25 cellular contexts compared by ENCODE assay signal in the genomic region with DNA sequence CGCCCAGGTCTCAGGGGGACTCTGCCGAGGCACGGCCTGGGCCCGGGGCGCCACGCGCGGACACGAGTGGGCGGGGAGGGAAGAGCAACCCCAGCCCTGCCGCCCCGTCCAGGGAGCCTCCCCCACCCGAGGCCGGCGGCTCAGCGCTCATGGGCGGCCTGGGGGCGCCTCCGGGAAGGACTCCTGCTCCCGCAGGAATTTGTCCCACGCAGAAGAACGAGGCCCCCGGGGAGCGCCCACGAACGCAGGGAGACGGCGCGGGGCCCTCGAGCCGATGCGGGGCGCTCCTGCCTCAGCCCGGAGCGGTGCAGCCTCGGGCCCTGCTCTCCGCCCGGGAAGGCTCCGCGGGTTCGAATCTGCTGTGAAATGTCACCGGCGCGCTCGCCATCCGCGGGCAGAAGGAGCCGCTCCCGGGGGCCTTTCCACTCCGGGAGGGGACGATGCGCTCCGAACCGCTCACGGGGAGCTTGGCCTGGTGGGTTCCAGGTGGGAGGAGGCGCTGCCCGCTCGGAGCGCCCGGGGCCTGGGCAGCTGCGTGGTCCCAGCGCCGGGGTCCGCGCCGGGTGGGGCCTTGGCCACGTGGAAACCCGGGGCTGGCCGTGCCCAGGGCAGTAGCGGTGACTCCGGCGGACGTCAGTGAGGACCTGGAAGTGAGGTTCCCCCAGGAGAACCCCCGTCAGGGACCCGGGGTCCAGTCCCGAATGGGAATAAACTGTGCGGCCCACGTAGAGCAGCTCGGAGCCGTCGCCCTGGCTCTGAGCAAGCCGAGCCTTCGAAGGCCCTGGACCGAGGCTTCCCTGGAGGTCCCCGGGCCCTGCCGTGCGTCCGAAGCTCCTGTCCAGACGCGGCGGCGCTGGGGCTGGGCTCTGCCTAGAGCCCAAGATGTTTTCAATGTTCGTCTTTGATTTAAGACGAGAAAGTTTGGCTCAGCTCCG. TPM values are rescaled to one million over a fixed set of nuclear protein-coding genes. Genes with fewer than 3 reads are reported as not detected.
DNase-seq lines count a peak whose midpoint lies in the region; ATAC-seq and TF ChIP-seq lines count a peak whose summit lies in the region.
"Had no signal": no experiment of that assay in that cellular context is flagged by ENCODE, and none has a peak within 500 bp of the region (broad histone marks: within the 10 kb centered on the region; RNA-seq: fewer than 3 reads in every experiment).

No MANE protein-coding gene starts in this region.

- no peaks in the 10 kb centered on the region for H4K20me1 ChIP-seq in H9 (ENCODE audit: control insufficient read depth, insufficient read depth, insufficient read length)

- H3K4me2 ChIP-seq in H9 (ENCODE audit: insufficient read depth, insufficient read length, low read length), result no peak overlapping the region

- H3K4me1 Mint-ChIP-seq in H9, result peaks cover 8 to 10% of the 10 kb centered on the region in 2 experiments; a peak in 3 of 4 replicates

- H2AFZ ChIP-seq in H9 (ENCODE audit: low read length), result no peak overlapping the region
- H2AFZ ChIP-seq: parathyroid adenoma had no signal

- no peak overlapping the region for H3K4me3 Mint-ChIP-seq in H9
- H3K4me3 Mint-ChIP-seq: natural killer cell treated with Interleukin-12 subunit alpha and Interleukin-12 subunit beta and Interleukin-15 and Interleukin-18, amount 100 ng/mL, for 72 hours had no signal

- peak overlapping the region in 1 of 2 donors; percentile 38 for H3K4me3 ChIP-seq in ascending aorta
- H3K4me3 ChIP-seq in tibial artery, result peak overlapping the region in 1 of 2 donors; percentile 3
- H3K4me3 ChIP-seq: coronary artery, lower lobe of right lung, right atrium auricular region, suprapubic skin had no signal

- no peak overlapping the region for H2BK15ac ChIP-seq in H9 (ENCODE audit: low read depth, low read length)

- H2BK120ac ChIP-seq in H9 (ENCODE audit: low read depth, low read length, poor library complexity, severe bottlenecking), result no peak overlapping the region

- no peaks in the 10 kb centered on the region for H3K23me2 ChIP-seq in H9 (ENCODE audit: insufficient read length, low read depth, low read length, poor library complexity, severe bottlenecking)

- no peak overlapping the region for H3K56ac ChIP-seq in H9 (ENCODE audit: insufficient read length, low read depth, low read length)

- no peak overlapping the region for H4K5ac ChIP-seq in H9 (ENCODE audit: insufficient read length, low read depth, low read length)

- no peak overlapping the region for H2BK12ac ChIP-seq in H9 (ENCODE audit: insufficient read length, low read depth, low read length)

- no peak overlapping the region for H3K14ac ChIP-seq in H9 (ENCODE audit: insufficient read depth, low read length)

- ATAC-seq in left lobe of liver, result no peak
- ATAC-seq: activated naive CD4-positive, alpha-beta T cell treated with anti-CD3 and anti-CD28 coated beads, Interleukin-2, amount 50 U/mL, for 72 hours; natural killer cell treated with Interleukin-12 subunit alpha and Interleukin-12 subunit beta and Interleukin-15 and Interleukin-18, amount 100 ng/mL, for 72 hours; Panc1 had no signal

- no peak overlapping the region for H3K18ac ChIP-seq in H9 (ENCODE audit: insufficient read length, low read depth, low read length)

- TF ChIP-seq CTCF in H9 (conservative IDR thresholded peaks at IDR 0.05) (no peak), ascending aorta (IDR thresholded peaks at IDR 0.05) (no peak), tibial artery (IDR thresholded peaks at IDR 0.05) (no peak)

- H2BK20ac ChIP-seq in H9 (ENCODE audit: low read depth, low read length, poor library complexity, severe bottlenecking), result no peak overlapping the region

- H3K4me1 ChIP-seq in H9 (ENCODE audit: insufficient read depth, low read length) (no peaks in the 10 kb centered on the region), ascending aorta (peaks cover 0 to 5% of the 10 kb centered on the region in 2 donors), tibial artery (peaks cover 0 to 25% (median 15%) of the 10 kb centered on the region in 4 donors)
- H3K4me1 ChIP-seq: parathyroid adenoma had no signal

- no peak overlapping the region for H3K9ac ChIP-seq in H9 (ENCODE audit: extremely low read depth, insufficient read length, low read length)
- H3K9ac ChIP-seq: parathyroid adenoma had no signal

- DNase-seq in H9 (peak; percentile 51), ascending aorta (ENCODE audit: low spot score in 2 of 2) (peak in 1 of 2 donors; percentile 68), left lobe of liver (ENCODE audit: low spot score) (peak; percentile 28), tibial artery (peak in 1 of 2 donors; percentile 83), ureter (ENCODE audit: low spot score) (no peak), COLO668 (lab: John Stamatoyannopoulos, UW; ENCODE audit: unreplicated experiment) (no peak), NCI-H1105 treated with DMSO at 0.1 percent for 48 hours (lab: John Stamatoyannopoulos, UW) (no peak)
- DNase-seq: activated CD4-positive, alpha-beta T cell treated with anti-CD3 and anti-CD28 coated beads, Interleukin-2, amount 50 U/mL, for 4 hours; Calu3; DND-41; GOT3; KBM-7; lower lobe of right lung; NCI-H2029 treated with DMSO at 0.1 percent for 48 hours; NCI-H2227 treated with DMSO at 0.1 percent for 48 hours; NCI-H526 treated with DMSO at 0.1 percent for 48 hours; stimulated activated CD4-positive, alpha-beta T cell treated with anti-CD3 and anti-CD28 coated beads, Interleukin-4, amount 100 ng/mL, for 1 hour had no signal

- H3K9me3 Mint-ChIP-seq in H9, result peaks cover 11 to 13% of the 10 kb centered on the region in 2 experiments

- no peak overlapping the region for H3K23ac ChIP-seq in H9 (ENCODE audit: insufficient read length, low read depth, low read length)

- H3K36me3 ChIP-seq in ascending aorta, result no peaks in the 10 kb centered on the region
- no peaks in the 10 kb centered on the region for H3K36me3 ChIP-seq in tibial artery
- H3K36me3 ChIP-seq: lower lobe of right lung, right atrium auricular region, suprapubic skin had no signal

- H3K79me1 ChIP-seq in H9 (ENCODE audit: insufficient read depth, low read depth, low read length, poor library complexity, severe bottlenecking), result no peaks in the 10 kb centered on the region

- no peaks in the 10 kb centered on the region for H3K79me2 ChIP-seq in H9 (ENCODE audit: insufficient read depth, low read length)
- H3K79me2 ChIP-seq: parathyroid adenoma had no signal

- peaks cover 0 to 8% (median 6%) of the 10 kb centered on the region in 3 experiments; a peak in 4 of 7 replicates for H3K36me3 Mint-ChIP-seq in H9 (ENCODE audit: insufficient read depth in 1 of 3, low read depth in 3 of 3)
- H3K36me3 Mint-ChIP-seq: activated naive CD4-positive, alpha-beta T cell treated with anti-CD3 and anti-CD28 coated beads, Interleukin-2, amount 50 U/mL, for 72 hours; CD14-positive monocyte; natural killer cell treated with Interleukin-12 subunit alpha and Interleukin-12 subunit beta and Interleukin-15 and Interleukin-18, amount 100 ng/mL, for 72 hours had no signal

- H3K27me3 ChIP-seq in H9 (ENCODE audit: insufficient read depth, low read length), result no peaks in the 10 kb centered on the region
- no peaks in the 10 kb centered on the region for H3K27me3 ChIP-seq in ascending aorta
- H3K27me3 ChIP-seq in tibial artery, result no peaks in the 10 kb centered on the region

- H3K9me3 ChIP-seq in H9 (ENCODE audit: control insufficient read depth, low read depth, low read length) (no peaks in the 10 kb centered on the region), ascending aorta (no peaks in the 10 kb centered on the region), tibial artery (no peaks in the 10 kb centered on the region)
- H3K9me3 ChIP-seq: lower lobe of right lung, right atrium auricular region, suprapubic skin had no signal

- no peak overlapping the region for H4K8ac ChIP-seq in H9 (replicated peaks; ENCODE audit: insufficient read length, low read depth, low read length)

- no peak overlapping the region for H3T11ph ChIP-seq in H9 (ENCODE audit: low read length)

- intact Hi-C loops in ascending aorta (cut with DNase I), result loop anchor here (2.0 kb wide), 1 partner anchor 49 kb away; no protein-coding TSS in a partner anchor
- intact Hi-C loops in tibial artery (cut with DNase I; ENCODE audit: low total_unique reads), result loop anchor here (2.0 to 5.0 kb wide), 2 partner anchors 51 to 109 kb away; no protein-coding TSS in a partner anchor

- no peak overlapping the region for H4K91ac ChIP-seq in H9 (ENCODE audit: insufficient read length, low read depth, low read length)

- no peak overlapping the region for H2AK5ac ChIP-seq in H9 (ENCODE audit: insufficient read length, low read length)

- no peak overlapping the region for H3K4ac ChIP-seq in H9 (ENCODE audit: low read depth, low read length)

- peaks cover 5% of the 10 kb centered on the region for H3K27me3 Mint-ChIP-seq in H9 (ENCODE audit: low read depth)

- H3K27ac ChIP-seq in H9 (ENCODE audit: insufficient read length, low read depth, low read length) (no peak overlapping the region), ascending aorta (peak overlapping the region; percentile 46 to 75), tibial artery (peak overlapping the region; percentile 50 to 56)
- H3K27ac ChIP-seq: lower lobe of right lung, parathyroid adenoma, right atrium auricular region, suprapubic skin had no signal

- no peak overlapping the region for H3K27ac Mint-ChIP-seq in H9
- H3K27ac Mint-ChIP-seq: activated naive CD4-positive, alpha-beta T cell treated with anti-CD3 and anti-CD28 coated beads, Interleukin-2, amount 50 U/mL, for 72 hours; CD14-positive monocyte; natural killer cell treated with Interleukin-12 subunit alpha and Interleukin-12 subunit beta and Interleukin-15 and Interleukin-18, amount 100 ng/mL, for 72 hours had no signal

- WGBS in H9 (ENCODE audit: extremely low coverage, insufficient read length, low lambda C conversion rate), result no CpG with 5 or more reads among the region's 95 CpGs

- no peak overlapping the region for H2BK5ac ChIP-seq in H9 (ENCODE audit: insufficient read length, low read length)

RNA-seq across cellular contexts. Expression of a gene that starts 41.4 kb away (rescaled TPM):
- total RNA-seq in H9 (2021) (31.9 and 33.7 TPM in 2 replicates), ascending aorta (31.7 TPM), left lobe of liver (10.1 TPM), ureter (23.8 TPM)

Comparison
In these comparisons a context has a peak if more than half of its experiments do, and no peak if none do; other contexts are left out.
1. DNase-seq: peak in H9 (single experiment) and left lobe of liver (single experiment); none in ureter (single experiment), COLO668 (single experiment) and NCI-H1105 treated with DMSO at 0.1 percent for 48 hours (single experiment).